ENCODE assay signal across 8 cellular contexts in genomic region chr3:51682079-51682478, GRCh38. TPM values are rescaled to one million over a fixed set of nuclear protein-coding genes. Genes with fewer than 3 reads are reported as not detected.
A peak's percentile ranks its signal among the peaks of the same experiment; 100 is the strongest.
DNase-seq lines count a peak whose midpoint lies in the region; ATAC-seq and TF ChIP-seq lines count a peak whose summit lies in the region.

No MANE protein-coding gene starts in this region.

- H3K4me1 Mint-ChIP-seq in activated naive CD4-positive, alpha-beta T cell treated with anti-CD3 and anti-CD28 coated beads, Interleukin-2, amount 10 ng/mL, durations not matched to agents 7 days and 5 days: peaks cover 99% of the 10 kb centered on the region
- H3K4me1 Mint-ChIP-seq in glutamatergic neuron (ENCODE audit: low read depth, unreplicated experiment) (peaks cover 32% of the 10 kb centered on the region), progenitor cell of endocrine pancreas (ENCODE audit: low read depth) (no peaks in the 10 kb centered on the region)

- H3K4me3 Mint-ChIP-seq in activated naive CD4-positive, alpha-beta T cell treated with anti-CD3 and anti-CD28 coated beads, Interleukin-2, amount 10 ng/mL, durations not matched to agents 7 days and 5 days: peak overlapping the region; percentile 52
- H3K4me3 Mint-ChIP-seq in glutamatergic neuron (ENCODE audit: unreplicated experiment) (no peak overlapping the region), progenitor cell of endocrine pancreas (ENCODE audit: low read depth) (no peak overlapping the region)

- H3K36me3 ChIP-seq in KOPT-K1 (ENCODE audit: insufficient read depth, low read length): peaks cover 75% of the 10 kb centered on the region

- H3K27me3 Mint-ChIP-seq in activated naive CD4-positive, alpha-beta T cell treated with anti-CD3 and anti-CD28 coated beads, Interleukin-2, amount 10 ng/mL, durations not matched to agents 7 days and 5 days: no peaks in the 10 kb centered on the region
- peaks cover 2% of the 10 kb centered on the region for H3K27me3 Mint-ChIP-seq in glutamatergic neuron (ENCODE audit: unreplicated experiment)
- H3K27me3 Mint-ChIP-seq in progenitor cell of endocrine pancreas: no peaks in the 10 kb centered on the region

- peak overlapping the region; percentile 86 for H3K27ac Mint-ChIP-seq in activated naive CD4-positive, alpha-beta T cell treated with anti-CD3 and anti-CD28 coated beads, Interleukin-2, amount 10 ng/mL, durations not matched to agents 7 days and 5 days
- H3K27ac Mint-ChIP-seq in glutamatergic neuron (ENCODE audit: unreplicated experiment) (peak overlapping the region; percentile 20), progenitor cell of endocrine pancreas (no peak overlapping the region)

- peak; percentile 66 for ATAC-seq in GM21825 (IDR thresholded peaks at IDR 0.05; ENCODE audit: unreplicated experiment)

- H3K27ac ChIP-seq in KOPT-K1 (ENCODE audit: low read depth, low read length, poor library complexity, severe bottlenecking): peak overlapping the region; percentile 42

- no peaks in the 10 kb centered on the region for H3K9me3 Mint-ChIP-seq in activated naive CD4-positive, alpha-beta T cell treated with anti-CD3 and anti-CD28 coated beads, Interleukin-2, amount 10 ng/mL, durations not matched to agents 7 days and 5 days
- H3K9me3 Mint-ChIP-seq in glutamatergic neuron (ENCODE audit: unreplicated experiment) (peaks cover 14% of the 10 kb centered on the region), progenitor cell of endocrine pancreas (ENCODE audit: low read depth) (no peaks in the 10 kb centered on the region)

- CTCF ChIA-PET in activated naive CD4-positive, alpha-beta T cell treated with anti-CD3 and anti-CD28 coated beads, Interleukin-2, amount 10 ng/mL, durations not matched to agents 7 days and 5 days (lab: Charles Lee): interaction anchor here (0.6 to 6.1 kb wide), 30 partner anchors 10 to 295 kb away, joined by 3 to 123 read pairs (median 4); partner anchors contain the start of genes DCAF1, RBM15B and TEX264

- TF ChIP-seq CTCF in glutamatergic neuron (IDR thresholded peaks at IDR 0.05; ENCODE audit: partially characterized antibody, unreplicated experiment) (peak; percentile 73), progenitor cell of endocrine pancreas (IDR thresholded peaks at IDR 0.05; ENCODE audit: unreplicated experiment) (peak; percentile 66)

- DNase-seq in GM03348 (ENCODE audit: low spot score): peak; percentile 93
- peak; percentile 79 for DNase-seq in SK-N-DZ (ENCODE audit: low spot score)
- DNase-seq in activated naive CD4-positive, alpha-beta T cell treated with anti-CD3 and anti-CD28 coated beads, Interleukin-2, amount 10 ng/mL, durations not matched to agents 7 days and 5 days: peak; percentile 86
- DNase-seq in glutamatergic neuron: peak; percentile 51
- no peak for DNase-seq in progenitor cell of endocrine pancreas (ENCODE audit: low spot score, unreplicated experiment)
- DNase-seq in NCI-H187 treated with DMSO at 0.1 percent for 48 hours (lab: John Stamatoyannopoulos, UW): no peak

- H3K36me3 Mint-ChIP-seq in activated naive CD4-positive, alpha-beta T cell treated with anti-CD3 and anti-CD28 coated beads, Interleukin-2, amount 10 ng/mL, durations not matched to agents 7 days and 5 days: peaks cover 67% of the 10 kb centered on the region
- no peaks in the 10 kb centered on the region for H3K36me3 Mint-ChIP-seq in glutamatergic neuron (ENCODE audit: unreplicated experiment)
- peaks cover 4% of the 10 kb centered on the region for H3K36me3 Mint-ChIP-seq in progenitor cell of endocrine pancreas (ENCODE audit: insufficient read depth)

- H3K9me3 ChIP-seq in KOPT-K1 (ENCODE audit: insufficient read depth, low read length, poor library complexity, severe bottlenecking): no peaks in the 10 kb centered on the region

RNA-seq across cellular contexts. Expression of gene TEX264, which starts 11.0 kb away (rescaled TPM):
- 30.5 and 33.3 TPM in 2 replicates for polyA plus RNA-seq in SK-N-DZ (2014; cell fraction: cytosol; rRNA removed)
- 27.6 and 34.4 TPM in 2 replicates for polyA plus RNA-seq in SK-N-DZ (2014; cell fraction: nucleus; rRNA removed)
- 13.2 TPM for total RNA-seq in glutamatergic neuron (ENCODE audit: unreplicated experiment)
- total RNA-seq in progenitor cell of endocrine pancreas: 29.6 and 30.6 TPM in 2 replicates

RNA-seq across cellular contexts. Expression of gene GRM2, which starts 24.8 kb away (rescaled TPM):
- 6.3 and 6.5 TPM in 2 replicates for polyA plus RNA-seq in SK-N-DZ (2014; cell fraction: cytosol; rRNA removed)
- 3.3 and 7.8 TPM in 2 replicates for polyA plus RNA-seq in SK-N-DZ (2014; cell fraction: nucleus; rRNA removed)
- total RNA-seq in glutamatergic neuron (ENCODE audit: unreplicated experiment) (134 TPM), progenitor cell of endocrine pancreas (0.19 and 0.82 TPM in 2 replicates)

Comparison
In these comparisons a context has a peak if more than half of its experiments do, and no peak if none do; other contexts are left out.
1. DNase-seq: peak in GM03348 (single experiment), SK-N-DZ (single experiment), activated naive CD4-positive, alpha-beta T cell treated with anti-CD3 and anti-CD28 coated beads, Interleukin-2, amount 10 ng/mL, durations not matched to agents 7 days and 5 days (single experiment) and glutamatergic neuron (single experiment); none in progenitor cell of endocrine pancreas (single experiment) and NCI-H187 treated with DMSO at 0.1 percent for 48 hours (single experiment).
2. RNA of gene GRM2, which starts 24.8 kb away (total RNA-seq): 134 TPM in glutamatergic neuron (single experiment); 0.19 to 0.82 TPM in progenitor cell of endocrine pancreas; every median in the first group is over 10 times any median in the second.